ENCODE assay signal across 1 cellular context in genomic region chr4:183392377-183392776, GRCh38.
TF ChIP-seq lines count a peak whose summit lies in the region.

No MANE protein-coding gene starts in this region.

TF ChIP-seq in K562, 482 proteins besides CTCF, POLR2A, EP300 and RAD21 (continued from another document):
- TF ChIP-seq, protein P1, sequence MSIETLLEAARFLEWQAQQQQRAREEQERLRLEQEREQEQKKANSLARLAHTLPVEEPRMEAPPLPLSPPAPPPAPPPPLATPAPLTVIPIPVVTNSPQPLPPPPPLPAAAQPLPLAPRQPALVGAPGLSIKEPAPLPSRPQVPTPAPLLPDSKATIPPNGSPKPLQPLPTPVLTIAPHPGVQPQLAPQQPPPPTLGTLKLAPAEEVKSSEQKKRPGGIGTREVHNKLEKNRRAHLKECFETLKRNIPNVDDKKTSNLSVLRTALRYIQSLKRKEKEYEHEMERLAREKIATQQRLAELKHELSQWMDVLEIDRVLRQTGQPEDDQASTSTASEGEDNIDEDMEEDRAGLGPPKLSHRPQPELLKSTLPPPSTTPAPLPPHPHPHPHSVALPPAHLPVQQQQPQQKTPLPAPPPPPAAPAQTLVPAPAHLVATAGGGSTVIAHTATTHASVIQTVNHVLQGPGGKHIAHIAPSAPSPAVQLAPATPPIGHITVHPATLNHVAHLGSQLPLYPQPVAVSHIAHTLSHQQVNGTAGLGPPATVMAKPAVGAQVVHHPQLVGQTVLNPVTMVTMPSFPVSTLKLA (conservative IDR thresholded peaks at IDR 0.05) = 0 out of 4 replicates have a peak, but pooled peaks of 1 of the 2 experiments have one; percentile 16
- no peak for TF ChIP-seq ETS2 (tag; IDR thresholded peaks at IDR 0.05; ENCODE audit: borderline replicate concordance, poor library complexity, severe bottlenecking)
- no peak for TF ChIP-seq MED1 (CRISPR knock-in tag; IDR thresholded peaks at IDR 0.05; ENCODE audit: borderline replicate concordance)
- TF ChIP-seq CBFA2T2 (conservative IDR thresholded peaks at IDR 0.05) = no peak
- 0 out of 2 replicates have a peak, but pooled peaks have one; percentile 17 for TF ChIP-seq CEBPB (tag; IDR thresholded peaks at IDR 0.05)
- TF ChIP-seq NR2C1 (IDR thresholded peaks at IDR 0.05) = no peak
- TF ChIP-seq NR2C1 (tag; IDR thresholded peaks at IDR 0.05) = no peak
- TF ChIP-seq KLF16 (IDR thresholded peaks at IDR 0.05) = no peak
- peak; percentile 79 for TF ChIP-seq MEIS2 (IDR thresholded peaks at IDR 0.05; ENCODE audit: partially characterized antibody)
- no peak for TF ChIP-seq ARNT (IDR thresholded peaks at IDR 0.05)
- no peak for TF ChIP-seq PCBP2 (IDR thresholded peaks at IDR 0.05; ENCODE audit: low read depth, low read length, poor library complexity, severe bottlenecking)
- TF ChIP-seq, protein P2, sequence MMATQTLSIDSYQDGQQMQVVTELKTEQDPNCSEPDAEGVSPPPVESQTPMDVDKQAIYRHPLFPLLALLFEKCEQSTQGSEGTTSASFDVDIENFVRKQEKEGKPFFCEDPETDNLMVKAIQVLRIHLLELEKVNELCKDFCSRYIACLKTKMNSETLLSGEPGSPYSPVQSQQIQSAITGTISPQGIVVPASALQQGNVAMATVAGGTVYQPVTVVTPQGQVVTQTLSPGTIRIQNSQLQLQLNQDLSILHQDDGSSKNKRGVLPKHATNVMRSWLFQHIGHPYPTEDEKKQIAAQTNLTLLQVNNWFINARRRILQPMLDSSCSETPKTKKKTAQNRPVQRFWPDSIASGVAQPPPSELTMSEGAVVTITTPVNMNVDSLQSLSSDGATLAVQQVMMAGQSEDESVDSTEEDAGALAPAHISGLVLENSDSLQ (IDR thresholded peaks at IDR 0.05) = peak; percentile 15; the same call in 1 of the 2 replicates
- TF ChIP-seq CEBPG (CRISPR knock-in tag; IDR thresholded peaks at IDR 0.05) = peak; percentile 40; the same call in 1 of the 2 replicates
- no peak for TF ChIP-seq CEBPG (tag; conservative IDR thresholded peaks at IDR 0.05 in 1 of 2, IDR thresholded peaks at IDR 0.05 in 1 of 2)
- no peak for TF ChIP-seq LEF1 (IDR thresholded peaks at IDR 0.05)
